ENCODE assay signal across 15 cellular contexts in the genomic region with DNA sequence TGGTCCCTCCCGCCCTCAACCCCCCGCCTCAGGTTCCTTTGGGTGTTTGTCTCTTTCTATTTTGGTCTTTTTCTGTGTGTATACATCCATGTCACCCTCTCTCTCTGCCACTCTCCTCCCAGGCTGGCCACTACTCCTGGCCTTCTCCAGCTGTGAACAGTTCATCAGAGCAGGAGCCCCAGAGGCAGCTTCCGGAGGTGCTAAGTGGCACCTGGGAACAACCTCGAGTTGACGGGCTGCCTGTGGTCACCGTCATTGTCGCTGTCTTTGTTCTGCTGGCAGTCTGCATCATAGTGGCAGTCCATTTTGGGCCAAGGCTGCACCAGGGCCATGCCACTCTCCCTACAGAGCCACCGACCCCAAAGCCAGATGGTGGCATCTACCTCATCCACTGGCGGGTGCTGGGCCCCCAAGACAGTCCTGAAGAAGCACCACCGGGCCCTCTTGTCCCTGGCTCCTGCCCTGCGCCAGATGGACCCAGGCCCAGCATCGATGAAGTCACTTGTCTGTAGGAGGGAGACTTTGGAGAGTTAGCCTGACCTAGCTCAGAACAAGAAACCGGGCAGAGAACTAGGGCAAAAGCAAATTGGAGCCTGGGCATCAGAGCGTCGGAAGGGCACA. TPM values are rescaled to one million over a fixed set of nuclear protein-coding genes. Genes with fewer than 3 reads are reported as not detected.
DNase-seq lines count a peak whose midpoint lies in the region; ATAC-seq and TF ChIP-seq lines count a peak whose summit lies in the region.
"Had no signal": no experiment of that assay in that cellular context is flagged by ENCODE, and none has a peak within 500 bp of the region (broad histone marks: within the 10 kb centered on the region; RNA-seq: fewer than 3 reads in every experiment).

No MANE protein-coding gene starts in this region.

- no peak overlapping the region for H4K91ac ChIP-seq in H9 (ENCODE audit: insufficient read length, low read depth, low read length)

- H4K5ac ChIP-seq in H9 (ENCODE audit: insufficient read length, low read depth, low read length) = no peak overlapping the region

- POLR2A ChIA-PET in Caco-2 (lab: Charles Lee) = no interaction called here

- no TSS peak for BruUV-seq in Caco-2 (replicated peaks; lab: Mats Ljungman, UMichigan)

- H3K9me3 Mint-ChIP-seq in H9 = no peaks in the 10 kb centered on the region; a peak in 1 of 5 replicates
- no peaks in the 10 kb centered on the region for H3K9me3 Mint-ChIP-seq in brain
- no peaks in the 10 kb centered on the region for H3K9me3 Mint-ChIP-seq in natural killer cell treated with Interleukin-12 subunit alpha and Interleukin-12 subunit beta and Interleukin-15 and Interleukin-18, amount 100 ng/mL, for 72 hours
- H3K9me3 Mint-ChIP-seq in Caco-2 (ENCODE audit: unreplicated experiment) = no peaks in the 10 kb centered on the region

- no peak overlapping the region for H2BK120ac ChIP-seq in H9 (ENCODE audit: low read depth, low read length, poor library complexity, severe bottlenecking)

- no peak overlapping the region for H3T11ph ChIP-seq in H9 (ENCODE audit: low read length)

- no peak overlapping the region for H4K8ac ChIP-seq in H9 (replicated peaks; ENCODE audit: insufficient read length, low read depth, low read length)

- no peaks in the 10 kb centered on the region for H3K23me2 ChIP-seq in H9 (ENCODE audit: insufficient read length, low read depth, low read length, poor library complexity, severe bottlenecking)

- peak overlapping the region; percentile 22 for H3K18ac ChIP-seq in H9 (ENCODE audit: insufficient read length, low read depth, low read length)

- peak overlapping the region; percentile 57 to 100 (median 95) for H3K4me2 ChIP-seq in BLaER1 treated with 17β-estradiol and CSF1 and Interleukin-3, amounts not matched to agents 10 nM and 100 nM
- H3K4me2 ChIP-seq in H9 (ENCODE audit: insufficient read depth, insufficient read length, low read length) = no peak overlapping the region

- H3K14ac ChIP-seq in H9 (ENCODE audit: insufficient read depth, low read length) = peak overlapping the region; percentile 70

- DNase-seq in H9 (no peak), Caco-2 (no peak), BE2C (no peak)
- peak; percentile 41 for DNase-seq in natural killer cell treated with Interleukin-12 subunit alpha and Interleukin-12 subunit beta and Interleukin-15 and Interleukin-18, amount 100 ng/mL, for 72 hours (ENCODE audit: low spot score)
- no peak for DNase-seq in stimulated activated CD4-positive, alpha-beta T cell treated with anti-CD3 and anti-CD28 coated beads, Interleukin-4, amount 100 ng/mL, for 1 hour
- DNase-seq: SHP77 treated with DMSO at 0.1 percent for 48 hours had no signal

- H3K4me1 Mint-ChIP-seq in H9 (peaks cover 48 to 59% of the 10 kb centered on the region in 2 experiments), brain (peaks cover 37% of the 10 kb centered on the region), Caco-2 (ENCODE audit: low read depth, unreplicated experiment) (no peaks in the 10 kb centered on the region)
- peaks cover 58 to 61% of the 10 kb centered on the region in 2 donors for H3K4me1 Mint-ChIP-seq in natural killer cell treated with Interleukin-12 subunit alpha and Interleukin-12 subunit beta and Interleukin-15 and Interleukin-18, amount 100 ng/mL, for 72 hours (ENCODE audit: low read depth in 2 of 2)

- H2BK5ac ChIP-seq in H9 (ENCODE audit: insufficient read length, low read length) = no peak overlapping the region

- no peak overlapping the region for H2BK12ac ChIP-seq in H9 (ENCODE audit: insufficient read length, low read depth, low read length)

- CTCF ChIA-PET in Caco-2 (lab: Charles Lee) = no interaction called here

- no peak overlapping the region for H2BK20ac ChIP-seq in H9 (ENCODE audit: low read depth, low read length, poor library complexity, severe bottlenecking)

- intact Hi-C loops in Caco-2 (cut with micrococcal nuclease; ENCODE audit: unreplicated experiment) = no loop called here

- WGBS in H9 (ENCODE audit: extremely low coverage, insufficient read length, low lambda C conversion rate) = no CpG with 5 or more reads among the region's 15 CpGs

- peak overlapping the region in 9 of 11 experiments; percentile 13 to 95 (median 68); a peak in 13 of 22 replicates for H3K9ac ChIP-seq in BLaER1 treated with 17β-estradiol and CSF1 and Interleukin-3, amounts not matched to agents 10 nM and 100 nM
- no peak overlapping the region for H3K9ac ChIP-seq in H9 (ENCODE audit: extremely low read depth, insufficient read length, low read length)

- no peaks in the 10 kb centered on the region for H3K79me1 ChIP-seq in H9 (ENCODE audit: insufficient read depth, low read depth, low read length, poor library complexity, severe bottlenecking)

- no peak overlapping the region for H3K4ac ChIP-seq in H9 (ENCODE audit: low read depth, low read length)

- no peak overlapping the region for H3K4me3 ChIP-seq in BLaER1 treated with 17β-estradiol and CSF1 and Interleukin-3, amounts not matched to agents 10 nM and 100 nM
- H3K4me3 ChIP-seq in Caco-2 (ENCODE audit: low read depth, low read length) = no peak overlapping the region
- no peak overlapping the region for H3K4me3 ChIP-seq in BE2C (ENCODE audit: low read depth, low read length)
- H3K4me3 ChIP-seq: ascending aorta had no signal

- H3K27me3 Mint-ChIP-seq in H9 (ENCODE audit: low read depth) = peaks cover 7% of the 10 kb centered on the region
- H3K27me3 Mint-ChIP-seq in brain = peaks cover 14% of the 10 kb centered on the region
- no peaks in the 10 kb centered on the region for H3K27me3 Mint-ChIP-seq in natural killer cell treated with Interleukin-12 subunit alpha and Interleukin-12 subunit beta and Interleukin-15 and Interleukin-18, amount 100 ng/mL, for 72 hours
- no peaks in the 10 kb centered on the region for H3K27me3 Mint-ChIP-seq in Caco-2 (ENCODE audit: insufficient read depth, unreplicated experiment)

- H4K20me1 ChIP-seq in BLaER1 treated with 17β-estradiol and CSF1 and Interleukin-3, amounts not matched to agents 10 nM and 100 nM = peaks cover 0 to 28% (median 0%) of the 10 kb centered on the region in 11 experiments; a peak in 6 of 22 replicates
- H4K20me1 ChIP-seq in H9 (ENCODE audit: control insufficient read depth, insufficient read depth, insufficient read length) = no peaks in the 10 kb centered on the region

- H3K79me2 ChIP-seq in H9 (ENCODE audit: insufficient read depth, low read length) = no peaks in the 10 kb centered on the region

- no peak overlapping the region for H3K23ac ChIP-seq in H9 (ENCODE audit: insufficient read length, low read depth, low read length)

- no peaks in the 10 kb centered on the region for H3K9me3 ChIP-seq in BLaER1 treated with 17β-estradiol and CSF1 and Interleukin-3, amounts not matched to agents 10 nM and 100 nM (replicated peaks in 1 of 11)
- H3K9me3 ChIP-seq in H9 (ENCODE audit: control insufficient read depth, low read depth, low read length) (no peaks in the 10 kb centered on the region), Caco-2 (no peaks in the 10 kb centered on the region), BE2C (no peaks in the 10 kb centered on the region)
- H3K9me3 ChIP-seq: ascending aorta, neutrophil had no signal

- H3K27ac ChIP-seq in BLaER1 treated with 17β-estradiol and CSF1 and Interleukin-3, amounts not matched to agents 10 nM and 100 nM = peak overlapping the region in 9 of 11 experiments; percentile 46 to 92 (median 84); a peak in 18 of 22 replicates
- no peak overlapping the region for H3K27ac ChIP-seq in H9 (ENCODE audit: insufficient read length, low read depth, low read length)
- H3K27ac ChIP-seq: neutrophil had no signal

- H2AK5ac ChIP-seq in H9 (ENCODE audit: insufficient read length, low read length) = no peak overlapping the region

- TF ChIP-seq CTCF in H9 (conservative IDR thresholded peaks at IDR 0.05) = no peak
- no peak for TF ChIP-seq CTCF in brain (conservative IDR thresholded peaks at IDR 0.05)
- no peak for TF ChIP-seq CTCF in Caco-2 (IDR thresholded peaks at IDR 0.05; ENCODE audit: insufficient read depth in 1 of 2, low read depth in 1 of 2, low read length in 1 of 2, severe bottlenecking in 1 of 2, unreplicated experiment in 1 of 2)
- TF ChIP-seq CTCF in BE2C (IDR thresholded peaks at IDR 0.05; ENCODE audit: low read depth, low read length) = no peak

- no peak for ATAC-seq in natural killer cell treated with Interleukin-12 subunit alpha and Interleukin-12 subunit beta and Interleukin-15 and Interleukin-18, amount 100 ng/mL, for 72 hours
- ATAC-seq in GM18498 (IDR thresholded peaks at IDR 0.05; ENCODE audit: unreplicated experiment) = no peak

- no peaks in the 10 kb centered on the region for H3K36me3 Mint-ChIP-seq in H9 (ENCODE audit: insufficient read depth in 1 of 3, low read depth in 3 of 3)
- H3K36me3 Mint-ChIP-seq in brain = no peaks in the 10 kb centered on the region
- H3K36me3 Mint-ChIP-seq in natural killer cell treated with Interleukin-12 subunit alpha and Interleukin-12 subunit beta and Interleukin-15 and Interleukin-18, amount 100 ng/mL, for 72 hours = no peaks in the 10 kb centered on the region
- H3K36me3 Mint-ChIP-seq in Caco-2 (ENCODE audit: insufficient read depth, unreplicated experiment) = no peaks in the 10 kb centered on the region

- H2BK15ac ChIP-seq in H9 (ENCODE audit: low read depth, low read length) = no peak overlapping the region

- peaks cover 0 to 35% (median 16%) of the 10 kb centered on the region in 11 experiments; a peak in 17 of 22 replicates for H3K36me3 ChIP-seq in BLaER1 treated with 17β-estradiol and CSF1 and Interleukin-3, amounts not matched to agents 10 nM and 100 nM
- H3K36me3 ChIP-seq in Caco-2 (ENCODE audit: control insufficient read depth, insufficient read depth, low read length) (no peaks in the 10 kb centered on the region), BE2C (no peaks in the 10 kb centered on the region)
- H3K36me3 ChIP-seq: neutrophil had no signal

- H3K4me1 ChIP-seq in BLaER1 treated with 17β-estradiol and CSF1 and Interleukin-3, amounts not matched to agents 10 nM and 100 nM = peaks cover 77 to 100% (median 95%) of the 10 kb centered on the region in 10 experiments
- H3K4me1 ChIP-seq in H9 (ENCODE audit: insufficient read depth, low read length) = peaks cover 5% of the 10 kb centered on the region; the same call in 1 of the 2 replicates
- peaks cover 6% of the 10 kb centered on the region; the same call in 1 of the 2 replicates for H3K4me1 ChIP-seq in Caco-2
- no peaks in the 10 kb centered on the region for H3K4me1 ChIP-seq in BE2C
- H3K4me1 ChIP-seq: ascending aorta had no signal

- no peak overlapping the region for H3K56ac ChIP-seq in H9 (ENCODE audit: insufficient read length, low read depth, low read length)

- peak overlapping the region; percentile 52 to 95 (median 93); a peak in 6 of 7 replicates for H3K27ac Mint-ChIP-seq in H9
- peak overlapping the region in 4 of 5 experiments; percentile 13 to 90 (median 67) for H3K27ac Mint-ChIP-seq in brain
- peak overlapping the region; percentile 65 to 91 for H3K27ac Mint-ChIP-seq in natural killer cell treated with Interleukin-12 subunit alpha and Interleukin-12 subunit beta and Interleukin-15 and Interleukin-18, amount 100 ng/mL, for 72 hours
- H3K27ac Mint-ChIP-seq in Caco-2 (ENCODE audit: unreplicated experiment) = no peak overlapping the region

- H3K4me3 Mint-ChIP-seq in H9 = no peak overlapping the region; a peak in 1 of 5 replicates
- no peak overlapping the region for H3K4me3 Mint-ChIP-seq in brain
- peak overlapping the region; percentile 43 for H3K4me3 Mint-ChIP-seq in natural killer cell treated with Interleukin-12 subunit alpha and Interleukin-12 subunit beta and Interleukin-15 and Interleukin-18, amount 100 ng/mL, for 72 hours
- H3K4me3 Mint-ChIP-seq in Caco-2 (ENCODE audit: unreplicated experiment) = no peak overlapping the region

- H2AFZ ChIP-seq in H9 (ENCODE audit: low read length) = no peak overlapping the region

- H3K27me3 ChIP-seq in BLaER1 treated with 17β-estradiol and CSF1 and Interleukin-3, amounts not matched to agents 10 nM and 100 nM = no peaks in the 10 kb centered on the region
- H3K27me3 ChIP-seq in H9 (ENCODE audit: insufficient read depth, low read length) (no peaks in the 10 kb centered on the region), Caco-2 (replicated peaks; ENCODE audit: control insufficient read depth, insufficient read depth, low read length) (no peaks in the 10 kb centered on the region), BE2C (no peaks in the 10 kb centered on the region)
- H3K27me3 ChIP-seq: ascending aorta, neutrophil had no signal

RNA-seq across cellular contexts. Expression of gene SMIM33, which starts 1.7 kb away (rescaled TPM):
- not detected in 2 replicates for total RNA-seq in H9 (2021)
- polyA plus RNA-seq in brain (ENCODE audit: insufficient read depth, low read depth, low replicate concordance) = not detected
- not detected for total RNA-seq in natural killer cell treated with Interleukin-12 subunit alpha and Interleukin-12 subunit beta and Interleukin-15 and Interleukin-18, amount 100 ng/mL, for 72 hours
- not detected in 2 replicates for total RNA-seq in Caco-2 (2022)
- polyA plus RNA-seq in BE2C (2012; ENCODE audit: insufficient read depth, insufficient read length, low read depth) = not detected
- total RNA-seq: ascending aorta, epithelial cell of proximal tubule, M059J, NCI-H460, temporal lobe had no signal

RNA-seq across cellular contexts. Expression of gene ECSCR, which starts 10.0 kb away (rescaled TPM):
- total RNA-seq in H9 (2021) (1.6 and 1.9 TPM in 2 replicates), Caco-2 (2022) (not detected in 2 replicates)
- 10.6 TPM for polyA plus RNA-seq in brain (ENCODE audit: insufficient read depth, low read depth, low replicate concordance)
- not detected for total RNA-seq in natural killer cell treated with Interleukin-12 subunit alpha and Interleukin-12 subunit beta and Interleukin-15 and Interleukin-18, amount 100 ng/mL, for 72 hours
- polyA plus RNA-seq in BE2C (2012; ENCODE audit: insufficient read depth, insufficient read length, low read depth) = 1.0 TPM
- total RNA-seq: NCI-H460 had no signal

RNA-seq across cellular contexts. Expression of gene STING1, which starts 10.0 kb away (rescaled TPM):
- 0.26 and 0.48 TPM in 2 replicates for total RNA-seq in H9 (2021)
- 12.9 TPM for polyA plus RNA-seq in brain (ENCODE audit: insufficient read depth, low read depth, low replicate concordance)
- 100 to 1,000 TPM; 138 to 156 TPM for total RNA-seq in natural killer cell treated with Interleukin-12 subunit alpha and Interleukin-12 subunit beta and Interleukin-15 and Interleukin-18, amount 100 ng/mL, for 72 hours
- not detected in 2 replicates for total RNA-seq in Caco-2 (2022)
- polyA plus RNA-seq in BE2C (2012; ENCODE audit: insufficient read depth, insufficient read length, low read depth) = 6.6 TPM

RNA-seq across cellular contexts. Expression of gene DNAJC18, which starts 33.2 kb away (rescaled TPM):
- total RNA-seq in H9 (2021) (25.4 and 26.5 TPM in 2 replicates), Caco-2 (2022) (12.5 and 14.1 TPM in 2 replicates)
- 31.0 TPM for polyA plus RNA-seq in brain (ENCODE audit: insufficient read depth, low read depth, low replicate concordance)
- 10 to 100 TPM; 11.9 to 12.6 TPM for total RNA-seq in natural killer cell treated with Interleukin-12 subunit alpha and Interleukin-12 subunit beta and Interleukin-15 and Interleukin-18, amount 100 ng/mL, for 72 hours
- polyA plus RNA-seq in BE2C (2012; ENCODE audit: insufficient read depth, insufficient read length, low read depth) = 8.8 TPM

Comparison
In these comparisons a context has a peak if more than half of its experiments do, and no peak if none do; other contexts are left out.
1. RNA of gene STING1, which starts 10.0 kb away (total RNA-seq): 138 to 156 TPM in natural killer cell treated with Interleukin-12 subunit alpha and Interleukin-12 subunit beta and Interleukin-15 and Interleukin-18, amount 100 ng/mL, for 72 hours; 0.26 to 0.48 TPM in H9 and not detected in Caco-2; every median in the first group is over 10 times any median in the second.